8 cellular contexts compared by ENCODE assay signal in the genomic region with DNA sequence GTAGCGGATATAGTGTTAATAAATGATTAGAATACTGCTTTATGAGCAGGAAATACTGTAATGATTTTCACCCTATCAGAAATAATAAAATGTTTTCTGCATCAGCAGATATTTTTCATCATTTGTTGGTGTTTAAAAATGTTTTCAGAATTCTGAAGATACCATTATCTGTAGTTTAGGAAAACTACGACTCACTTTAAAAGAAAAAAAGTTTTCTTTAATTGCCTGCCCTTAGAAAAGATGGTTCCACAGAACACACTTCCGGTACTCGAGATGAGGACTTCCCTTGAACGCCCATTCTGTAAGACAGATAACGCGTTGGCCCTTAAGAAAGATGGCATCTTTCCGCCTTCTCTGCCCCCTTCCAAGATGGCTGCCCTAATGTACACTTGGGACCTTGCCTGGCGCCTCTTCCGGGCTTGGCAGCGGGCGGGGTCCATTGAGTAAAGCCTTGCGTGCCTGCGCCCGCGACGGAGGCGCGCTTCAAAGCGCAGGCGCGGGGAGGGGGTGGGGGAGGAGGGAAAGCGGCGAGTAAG. TPM values are rescaled to one million over a fixed set of nuclear protein-coding genes. Genes with fewer than 3 reads are reported as not detected.
A peak's percentile ranks its signal among the peaks of the same experiment; 100 is the strongest.
DNase-seq lines count a peak whose midpoint lies in the region; ATAC-seq and TF ChIP-seq lines count a peak whose summit lies in the region.

A gene with protein sequence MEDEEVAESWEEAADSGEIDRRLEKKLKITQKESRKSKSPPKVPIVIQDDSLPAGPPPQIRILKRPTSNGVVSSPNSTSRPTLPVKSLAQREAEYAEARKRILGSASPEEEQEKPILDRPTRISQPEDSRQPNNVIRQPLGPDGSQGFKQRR (plus strand): TSS at position 521 of the 536 bp plus-strand sequence. CDS start 16 bp downstream, outside the sequence.

- TF ChIP-seq RAD21 in Ishikawa (IDR thresholded peaks at IDR 0.05; ENCODE audit: low read depth): no peak

- peak within 1 kb of the TSS; percentile 87 for H3K4me3 Mint-ChIP-seq in Calu3 (ENCODE audit: low read depth, unreplicated experiment)

- intact Hi-C loops in Calu3 (cut with micrococcal nuclease; ENCODE audit: unreplicated experiment): loop anchor here (5.0 kb wide), 1 partner anchor 289 kb away; no protein-coding TSS in a partner anchor

- CTCF ChIA-PET in Calu3 (lab: Charles Lee): no interaction called here

- ATAC-seq in GM21619 (IDR thresholded peaks at IDR 0.05; ENCODE audit: unreplicated experiment): peak; percentile 71

- H3K9me3 Mint-ChIP-seq in Calu3 (ENCODE audit: low read depth, unreplicated experiment): no peaks in the 10 kb centered on the region

- no peak for TF ChIP-seq CTCF in Calu3 (IDR thresholded peaks at IDR 0.05; ENCODE audit: unreplicated experiment)

- H3K36me3 Mint-ChIP-seq in Calu3 (ENCODE audit: insufficient read depth, unreplicated experiment): peaks cover 17% of the 10 kb centered on the region

- BruUV-seq in Calu3 (replicated peaks; lab: Mats Ljungman, UMichigan): no TSS peak

- peaks cover 10% of the 10 kb centered on the region for H3K4me1 Mint-ChIP-seq in Calu3 (ENCODE audit: low read depth, unreplicated experiment)

- H3K27ac Mint-ChIP-seq in Calu3 (ENCODE audit: unreplicated experiment): peak within 1 kb of the TSS; percentile 74

- no peaks in the 10 kb centered on the region for H3K27me3 Mint-ChIP-seq in Calu3 (ENCODE audit: unreplicated experiment)

- DNase-seq in Calu3: peak; percentile 90
- peak; percentile 71 for DNase-seq in OCI-M2 (lab: John Stamatoyannopoulos, UW; ENCODE audit: unreplicated experiment)
- DNase-seq in activated T-cell treated with anti-CD3 and anti-CD28 coated beads for 4 hours: peak; percentile 91
- peak; percentile 75 for DNase-seq in epidermal melanocyte (ENCODE audit: insufficient read length, low spot score)
- DNase-seq in midbrain (lab: John Stamatoyannopoulos, UW): peak; percentile 99
- peak; percentile 86 to 92 for DNase-seq in stimulated activated CD8-positive, alpha-beta memory T cell treated with anti-CD3 and anti-CD28 coated beads, Interleukin-2, amount 100 ng/mL, for 1 hour (ENCODE audit: low read depth in 2 of 2)

- TF ChIP-seq EP300 in Ishikawa (IDR thresholded peaks at IDR 0.05; ENCODE audit: borderline replicate concordance): peak; percentile 16; the same call in 1 of the 2 replicates

TF ChIP-seq in Ishikawa, 13 proteins besides CTCF, POLR2A, EP300 and RAD21:
- TF ChIP-seq CREB1 (IDR thresholded peaks at IDR 0.05; ENCODE audit: low read depth): 0 out of 2 replicates have a peak, but pooled peaks have one; percentile 41
- TF ChIP-seq NFIC (IDR thresholded peaks at IDR 0.05): 0 out of 2 replicates have a peak, but pooled peaks have one; percentile 10
- TF ChIP-seq YY1 (IDR thresholded peaks at IDR 0.05; ENCODE audit: low read depth): peak; percentile 100
- no peak for TF ChIP-seq TAF1 (IDR thresholded peaks at IDR 0.05; ENCODE audit: low read depth)
- TF ChIP-seq, protein P1, sequence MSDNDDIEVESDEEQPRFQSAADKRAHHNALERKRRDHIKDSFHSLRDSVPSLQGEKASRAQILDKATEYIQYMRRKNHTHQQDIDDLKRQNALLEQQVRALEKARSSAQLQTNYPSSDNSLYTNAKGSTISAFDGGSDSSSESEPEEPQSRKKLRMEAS (IDR thresholded peaks at IDR 0.05): peak; percentile 28; the same call in 1 of the 2 replicates
- peak; percentile 99 for TF ChIP-seq EGR1 (IDR thresholded peaks at IDR 0.05)
- no peak for TF ChIP-seq FOXM1 (IDR thresholded peaks at IDR 0.05; ENCODE audit: borderline replicate concordance, low read depth)
- TF ChIP-seq CEBPB (IDR thresholded peaks at IDR 0.05): no peak

RNA-seq across cellular contexts. Expression of the gene that starts here (rescaled TPM):
- total RNA-seq in Calu3 (2022): 95.9 and 107 TPM in 2 replicates

Comparison
In these comparisons a context has a peak if more than half of its experiments do, and no peak if none do; other contexts are left out.
1. Peak in every context shown above with its lines: DNase-seq and ATAC-seq.